ENCODE assay signal across 8 cellular contexts in genomic region chr12:31403099-31403607, GRCh38.
A peak's percentile ranks its signal among the peaks of the same experiment; 100 is the strongest.
DNase-seq lines count a peak whose midpoint lies in the region; ATAC-seq and TF ChIP-seq lines count a peak whose summit lies in the region.
"Not testable (repeated sequence)": the region's sequence is repeated elsewhere in the genome, so short reads cannot be mapped to it uniquely, and the experiment has no call there.

No MANE protein-coding gene starts in this region.

- peak; percentile 90 for DNase-seq in A673 (ENCODE audit: low spot score)
- peak; percentile 31 for DNase-seq in NCI-H1436 treated with DMSO at 0.1 percent for 48 hours (lab: John Stamatoyannopoulos, UW)
- DNase-seq in SKM-1 treated with dmso at 0.1 percent for 144 hours (lab: John Stamatoyannopoulos, UW; ENCODE audit: unreplicated experiment): peak; percentile 50
- peak; percentile 37 for DNase-seq in activated naive CD8-positive, alpha-beta T cell treated with anti-CD3 and anti-CD28 coated beads, Interleukin-2, amount 50 U/mL, for 24 hours
- peak in 41 of 42 donors; percentile 8 to 86 (median 65) for DNase-seq in head of caudate nucleus
- DNase-seq in posterior cingulate gyrus: peak in 6 of 10 donors; percentile 21 to 88 (median 48)

- not testable (repeated sequence) for H3K27me3 Mint-ChIP-seq in activated naive CD8-positive, alpha-beta T cell treated with anti-CD3 and anti-CD28 coated beads, Interleukin-2, amount 50 U/mL, for 24 hours

- H3K27ac Mint-ChIP-seq in activated naive CD8-positive, alpha-beta T cell treated with anti-CD3 and anti-CD28 coated beads, Interleukin-2, amount 50 U/mL, for 24 hours: not testable (repeated sequence)

- not testable (repeated sequence) for H3K27me3 ChIP-seq in A673 (replicated peaks; ENCODE audit: insufficient read depth, low read depth, low read length, poor library complexity)

- CTCF ChIA-PET in A673 (lab: Charles Lee): interaction anchor here (0.5 to 2.8 kb wide), 9 partner anchors 14 to 785 kb away, joined by 3 to 27 read pairs (median 5); no protein-coding TSS in a partner anchor

- peak; percentile 81 for ATAC-seq in GM18517 (IDR thresholded peaks at IDR 0.05; ENCODE audit: unreplicated experiment)
- ATAC-seq in HG02938 (IDR thresholded peaks at IDR 0.05; ENCODE audit: unreplicated experiment): peak; percentile 77
- peak; percentile 92 for ATAC-seq in activated naive CD8-positive, alpha-beta T cell treated with anti-CD3 and anti-CD28 coated beads, Interleukin-2, amount 50 U/mL, for 24 hours

- intact Hi-C loops in A673 (cut with micrococcal nuclease; ENCODE audit: unreplicated experiment) (loop anchor here (1.0 to 10.0 kb wide), 3 partner anchors 148 to 902 kb away; no protein-coding TSS in a partner anchor), head of caudate nucleus (cut with DNase I) (loop anchor here (2.0 kb wide), 1 partner anchor 234 kb away; no protein-coding TSS in a partner anchor), posterior cingulate gyrus (cut with DNase I) (loop anchor here (1.0 kb wide), 1 partner anchor 233 kb away; no protein-coding TSS in a partner anchor)

- H3K4me1 ChIP-seq in A673 (ENCODE audit: insufficient read depth, low read length, poor library complexity, severe bottlenecking): not testable (repeated sequence)

- not testable (repeated sequence) for H3K4me1 Mint-ChIP-seq in activated naive CD8-positive, alpha-beta T cell treated with anti-CD3 and anti-CD28 coated beads, Interleukin-2, amount 50 U/mL, for 24 hours

- not testable (repeated sequence) for H3K36me3 Mint-ChIP-seq in activated naive CD8-positive, alpha-beta T cell treated with anti-CD3 and anti-CD28 coated beads, Interleukin-2, amount 50 U/mL, for 24 hours (ENCODE audit: low read depth)

- TF ChIP-seq CTCF in A673 (conservative IDR thresholded peaks at IDR 0.05; ENCODE audit: low read depth, low read length): peak; percentile 90

- POLR2A ChIA-PET in A673 (lab: Charles Lee; ENCODE audit: low non-redundant PET): interaction anchor here (0.7 kb wide), 1 partner anchor 196 kb away, joined by 15 read pairs; no protein-coding TSS in a partner anchor

- H3K9me3 ChIP-seq in A673 (ENCODE audit: low read depth, low read length, poor library complexity, severe bottlenecking): not testable (repeated sequence)

- H3K4me3 ChIP-seq in A673 (ENCODE audit: low read depth, low read length, poor library complexity, severe bottlenecking): not testable (repeated sequence)

- H3K36me3 ChIP-seq in A673 (ENCODE audit: insufficient read depth, low read length, poor library complexity, severe bottlenecking): not testable (repeated sequence)

- not testable (repeated sequence) for H3K27ac ChIP-seq in A673 (ENCODE audit: low read depth, low read length, poor library complexity, severe bottlenecking)

- not testable (repeated sequence) for BruUV-seq in A673 (replicated peaks; lab: Mats Ljungman, UMichigan)

- not testable (repeated sequence) for H3K9me3 Mint-ChIP-seq in activated naive CD8-positive, alpha-beta T cell treated with anti-CD3 and anti-CD28 coated beads, Interleukin-2, amount 50 U/mL, for 24 hours

- H3K4me3 Mint-ChIP-seq in activated naive CD8-positive, alpha-beta T cell treated with anti-CD3 and anti-CD28 coated beads, Interleukin-2, amount 50 U/mL, for 24 hours: not testable (repeated sequence)

Comparison
In these comparisons a context has a peak if more than half of its experiments do, and no peak if none do; other contexts are left out.
1. DNase-seq: peak in every context shown above with its lines; median percentile 90 in A673; 65 in head of caudate nucleus; 50 in SKM-1 treated with dmso at 0.1 percent for 144 hours; 48 in posterior cingulate gyrus; 37 in activated naive CD8-positive, alpha-beta T cell treated with anti-CD3 and anti-CD28 coated beads, Interleukin-2, amount 50 U/mL, for 24 hours; 31 in NCI-H1436 treated with DMSO at 0.1 percent for 48 hours.